ENCODE assay signal across 24 cellular contexts in genomic region chrX:117992324-117992723, GRCh38.
"Had no signal": no experiment of that assay in that cellular context is flagged by ENCODE, and none has a peak within 500 bp of the region (broad histone marks: within the 10 kb centered on the region; RNA-seq: fewer than 3 reads in every experiment).

No MANE protein-coding gene starts in this region.

- H3K4me1 Mint-ChIP-seq: activated CD4-positive, alpha-beta T cell treated with anti-CD3 and anti-CD28 coated beads for 36 hours; activated naive CD4-positive, alpha-beta T cell treated with anti-CD3 and anti-CD28 coated beads, Interleukin-2, amount 10 ng/mL, durations not matched to agents 7 days and 5 days; activated naive CD8-positive, alpha-beta T cell treated with anti-CD3 and anti-CD28 coated beads for 36 hours; central memory CD8-positive, alpha-beta T cell; IgD-negative memory B cell; T-cell had no signal

- H3K9me3 Mint-ChIP-seq: activated CD8-positive, alpha-beta T cell treated with anti-CD3 and anti-CD28 coated beads for 36 hours; activated naive CD4-positive, alpha-beta T cell treated with anti-CD3 and anti-CD28 coated beads, Interleukin-2, amount 10 ng/mL, durations not matched to agents 7 days and 5 days; activated naive CD8-positive, alpha-beta T cell treated with anti-CD3 and anti-CD28 coated beads for 36 hours; activated T-cell treated with anti-CD3 and anti-CD28 coated beads, Interleukin-2, amount 50 U/mL, for 72 hours; activated T-helper 2 cell treated with anti-CD3 and anti-CD28 coated beads, Interferon-gamma antibody, Interleukin-2, Interleukin-4, amounts not matched to agents 10 μg/mL and 5 μg/mL and 100 μg/mL, durations not matched to agents 14 hours and 24 hours and 36 hours; IgD-negative memory B cell; T-cell had no signal

- H3K27ac Mint-ChIP-seq: activated CD4-positive, alpha-beta T cell treated with anti-CD3 and anti-CD28 coated beads for 36 hours; activated CD8-positive, alpha-beta T cell treated with anti-CD3 and anti-CD28 coated beads for 36 hours; activated naive CD4-positive, alpha-beta T cell treated with anti-CD3 and anti-CD28 coated beads, Interleukin-2, amount 10 ng/mL, durations not matched to agents 7 days and 5 days; activated naive CD8-positive, alpha-beta T cell treated with anti-CD3 and anti-CD28 coated beads for 36 hours; activated T-helper 2 cell treated with anti-CD3 and anti-CD28 coated beads, Interferon-gamma antibody, Interleukin-2, Interleukin-4, amounts not matched to agents 10 μg/mL and 5 μg/mL and 100 μg/mL, durations not matched to agents 14 hours and 24 hours and 36 hours; IgD-negative memory B cell; T-cell had no signal

- H3K27ac ChIP-seq: WERI-Rb-1 had no signal

- H3K36me3 Mint-ChIP-seq: activated naive CD4-positive, alpha-beta T cell treated with anti-CD3 and anti-CD28 coated beads, Interleukin-2, amount 10 ng/mL, durations not matched to agents 7 days and 5 days; activated naive CD8-positive, alpha-beta T cell treated with anti-CD3 and anti-CD28 coated beads for 36 hours; IgD-negative memory B cell; T-cell had no signal

- H3K27me3 Mint-ChIP-seq: activated CD4-positive, alpha-beta T cell treated with anti-CD3 and anti-CD28 coated beads for 36 hours; activated CD8-positive, alpha-beta T cell treated with anti-CD3 and anti-CD28 coated beads for 36 hours; activated naive CD4-positive, alpha-beta T cell treated with anti-CD3 and anti-CD28 coated beads, Interleukin-2, amount 10 ng/mL, durations not matched to agents 7 days and 5 days; activated naive CD8-positive, alpha-beta T cell treated with anti-CD3 and anti-CD28 coated beads for 36 hours; central memory CD8-positive, alpha-beta T cell had no signal

- ATAC-seq: activated CD4-positive, alpha-beta T cell treated with anti-CD3 and anti-CD28 coated beads for 36 hours; activated CD8-positive, alpha-beta T cell treated with anti-CD3 and anti-CD28 coated beads for 36 hours; activated T-cell treated with anti-CD3 and anti-CD28 coated beads, Interleukin-2, amount 50 U/mL, for 72 hours; T-cell had no signal

- DNase-seq: activated CD4-positive, alpha-beta T cell treated with anti-CD3 and anti-CD28 coated beads for 36 hours; activated CD4-positive, alpha-beta T cell treated with anti-CD3 and anti-CD28 coated beads, Interleukin-2, amount 50 U/mL, for 1 hour; activated CD8-positive, alpha-beta memory T cell treated with anti-CD3 and anti-CD28 coated beads, Interleukin-2, amount 50 U/mL, for 4 hours; activated CD8-positive, alpha-beta T cell treated with anti-CD3 and anti-CD28 coated beads for 36 hours; activated gamma-delta T cell treated with Interleukin-2 at 50 U/mL for 16 hours; activated naive CD4-positive, alpha-beta T cell treated with anti-CD3 and anti-CD28 coated beads, Interleukin-2, amount 10 ng/mL, durations not matched to agents 7 days and 5 days; activated naive CD8-positive, alpha-beta T cell treated with anti-CD3 and anti-CD28 coated beads for 36 hours; activated T-cell treated with anti-CD3 and anti-CD28 coated beads, Interleukin-2, amount 50 U/mL, for 72 hours; KG1; NCI-H1417 treated with DMSO at 0.1 percent for 48 hours; NCI-H1694; NCI-H2029; NCI-H2107; NCI-H2171 treated with DMSO at 0.1 percent for 48 hours; NCI-H226; NCI-H510A; NCI-H526 treated with DMSO at 0.1 percent for 48 hours; SIG-M5; T-cell; T-helper 2 cell; WERI-Rb-1 had no signal

- H3K4me3 Mint-ChIP-seq: activated CD4-positive, alpha-beta T cell treated with anti-CD3 and anti-CD28 coated beads for 36 hours; activated CD8-positive, alpha-beta T cell treated with anti-CD3 and anti-CD28 coated beads for 36 hours; activated naive CD4-positive, alpha-beta T cell treated with anti-CD3 and anti-CD28 coated beads, Interleukin-2, amount 10 ng/mL, durations not matched to agents 7 days and 5 days; activated naive CD8-positive, alpha-beta T cell treated with anti-CD3 and anti-CD28 coated beads for 36 hours; activated T-cell treated with anti-CD3 and anti-CD28 coated beads, Interleukin-2, amount 50 U/mL, for 72 hours; central memory CD8-positive, alpha-beta T cell; IgD-negative memory B cell; T-cell had no signal

- H3K36me3 ChIP-seq: WERI-Rb-1 had no signal
